10 cellular contexts compared by ENCODE assay signal in the genomic region with DNA sequence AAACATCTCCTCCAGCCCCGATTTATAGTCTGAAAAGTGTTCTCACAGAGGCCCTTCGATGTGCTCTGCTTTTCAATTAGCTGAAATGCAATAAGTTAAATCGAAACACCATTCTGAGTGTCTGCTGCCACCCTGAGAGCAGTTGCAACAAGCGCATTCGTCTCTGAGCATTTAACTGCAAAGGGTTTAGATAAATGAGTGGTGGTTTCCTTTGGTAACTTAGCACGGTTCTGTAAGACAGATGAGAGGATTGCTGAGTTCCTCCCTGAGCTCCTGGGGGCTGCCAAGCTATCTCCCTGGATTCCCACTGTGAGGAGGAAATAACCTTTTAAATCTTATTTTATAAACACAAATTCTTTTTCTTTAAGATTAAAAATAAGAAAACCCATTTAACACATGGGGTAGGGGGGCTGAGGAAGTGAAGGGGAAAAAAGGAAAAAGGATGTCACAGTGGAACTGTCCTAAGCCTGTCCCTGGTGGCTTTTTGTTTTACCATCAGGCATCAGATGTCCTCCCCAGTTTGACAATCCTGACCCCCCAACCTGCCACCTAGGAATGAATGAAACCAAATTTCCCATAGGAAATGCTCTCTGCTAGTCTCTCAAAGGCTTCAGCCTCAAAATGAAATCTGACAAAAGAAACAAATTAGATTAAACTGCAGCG. TPM values are rescaled to one million over a fixed set of nuclear protein-coding genes. Genes with fewer than 3 reads are reported as not detected.
A peak's percentile ranks its signal among the peaks of the same experiment; 100 is the strongest.
DNase-seq lines count a peak whose midpoint lies in the region; ATAC-seq lines count a peak whose summit lies in the region.
"Had no signal": no experiment of that assay in that cellular context is flagged by ENCODE, and none has a peak within 500 bp of the region (broad histone marks: within the 10 kb centered on the region; RNA-seq: fewer than 3 reads in every experiment).

No MANE protein-coding gene starts in this region.

- no peaks in the 10 kb centered on the region for H3K36me3 Mint-ChIP-seq in activated T-helper 2 cell treated with anti-CD3 and anti-CD28 coated beads, Interferon-gamma antibody, Interleukin-2, Interleukin-4, amounts not matched to agents 10 μg/mL and 5 μg/mL and 100 μg/mL, durations not matched to agents 14 hours and 24 hours and 36 hours (ENCODE audit: low read depth)
- H3K36me3 Mint-ChIP-seq: activated naive CD8-positive, alpha-beta T cell; CD8-positive, alpha-beta memory T cell had no signal

- DNase-seq in SIG-M5 treated with dmso at 0.1 percent for 504 hours (lab: John Stamatoyannopoulos, UW; ENCODE audit: unreplicated experiment), result peak; percentile 35
- DNase-seq in SIG-M5 (lab: John Stamatoyannopoulos, UW), result no peak
- DNase-seq in NCI-H526 (lab: John Stamatoyannopoulos, UW), result peak; percentile 61 to 84
- DNase-seq in activated T-helper 2 cell treated with anti-CD3 and anti-CD28 coated beads, Interferon-gamma antibody, Interleukin-2, Interleukin-4, amounts not matched to agents 10 μg/mL and 5 μg/mL and 100 μg/mL, durations not matched to agents 14 hours and 24 hours and 36 hours (ENCODE audit: low spot score), result peak; percentile 37
- peak; percentile 88 for DNase-seq in globus pallidus (ENCODE audit: low spot score)
- DNase-seq in non-pigmented ciliary epithelial cell (ENCODE audit: low read depth), result peak; percentile 74

- H3K27me3 Mint-ChIP-seq in activated T-helper 2 cell treated with anti-CD3 and anti-CD28 coated beads, Interferon-gamma antibody, Interleukin-2, Interleukin-4, amounts not matched to agents 10 μg/mL and 5 μg/mL and 100 μg/mL, durations not matched to agents 14 hours and 24 hours and 36 hours (ENCODE audit: low read depth), result no peaks in the 10 kb centered on the region
- H3K27me3 Mint-ChIP-seq: activated naive CD8-positive, alpha-beta T cell had no signal

- H3K27ac Mint-ChIP-seq in activated T-helper 2 cell treated with anti-CD3 and anti-CD28 coated beads, Interferon-gamma antibody, Interleukin-2, Interleukin-4, amounts not matched to agents 10 μg/mL and 5 μg/mL and 100 μg/mL, durations not matched to agents 14 hours and 24 hours and 36 hours, result no peak overlapping the region
- H3K27ac Mint-ChIP-seq: activated naive CD8-positive, alpha-beta T cell had no signal

- intact Hi-C loops in activated T-helper 2 cell treated with anti-CD3 and anti-CD28 coated beads, Interferon-gamma antibody, Interleukin-2, Interleukin-4, amounts not matched to agents 10 μg/mL and 5 μg/mL and 100 μg/mL, durations not matched to agents 14 hours and 24 hours and 36 hours (cut with micrococcal nuclease), result loop anchor here (1.0 to 2.0 kb wide), 5 partner anchors 157 to 673 kb away; no protein-coding TSS in a partner anchor

- peak; percentile 57 for ATAC-seq in HG03439 (IDR thresholded peaks at IDR 0.05; ENCODE audit: unreplicated experiment)
- ATAC-seq in HG03521 (IDR thresholded peaks at IDR 0.05; ENCODE audit: unreplicated experiment), result no peak

- no peaks in the 10 kb centered on the region for H3K9me3 Mint-ChIP-seq in activated T-helper 2 cell treated with anti-CD3 and anti-CD28 coated beads, Interferon-gamma antibody, Interleukin-2, Interleukin-4, amounts not matched to agents 10 μg/mL and 5 μg/mL and 100 μg/mL, durations not matched to agents 14 hours and 24 hours and 36 hours
- H3K9me3 Mint-ChIP-seq: CD8-positive, alpha-beta memory T cell had no signal

- peaks cover 38% of the 10 kb centered on the region for H3K4me1 Mint-ChIP-seq in activated T-helper 2 cell treated with anti-CD3 and anti-CD28 coated beads, Interferon-gamma antibody, Interleukin-2, Interleukin-4, amounts not matched to agents 10 μg/mL and 5 μg/mL and 100 μg/mL, durations not matched to agents 14 hours and 24 hours and 36 hours (ENCODE audit: low read depth)

- H3K4me3 Mint-ChIP-seq in activated T-helper 2 cell treated with anti-CD3 and anti-CD28 coated beads, Interferon-gamma antibody, Interleukin-2, Interleukin-4, amounts not matched to agents 10 μg/mL and 5 μg/mL and 100 μg/mL, durations not matched to agents 14 hours and 24 hours and 36 hours (ENCODE audit: low read depth), result no peak overlapping the region
- H3K4me3 Mint-ChIP-seq: activated naive CD8-positive, alpha-beta T cell; CD8-positive, alpha-beta memory T cell had no signal

RNA-seq across cellular contexts. Expression of a gene that starts 56.4 kb away (rescaled TPM):
- 115 and 136 TPM in 2 replicates for total RNA-seq in activated T-helper 2 cell treated with anti-CD3 and anti-CD28 coated beads, Interferon-gamma antibody, Interleukin-2, Interleukin-4, amounts not matched to agents 10 μg/mL and 5 μg/mL and 100 μg/mL, durations not matched to agents 14 hours and 24 hours and 36 hours
